8 cellular contexts compared by ENCODE assay signal in the genomic region with DNA sequence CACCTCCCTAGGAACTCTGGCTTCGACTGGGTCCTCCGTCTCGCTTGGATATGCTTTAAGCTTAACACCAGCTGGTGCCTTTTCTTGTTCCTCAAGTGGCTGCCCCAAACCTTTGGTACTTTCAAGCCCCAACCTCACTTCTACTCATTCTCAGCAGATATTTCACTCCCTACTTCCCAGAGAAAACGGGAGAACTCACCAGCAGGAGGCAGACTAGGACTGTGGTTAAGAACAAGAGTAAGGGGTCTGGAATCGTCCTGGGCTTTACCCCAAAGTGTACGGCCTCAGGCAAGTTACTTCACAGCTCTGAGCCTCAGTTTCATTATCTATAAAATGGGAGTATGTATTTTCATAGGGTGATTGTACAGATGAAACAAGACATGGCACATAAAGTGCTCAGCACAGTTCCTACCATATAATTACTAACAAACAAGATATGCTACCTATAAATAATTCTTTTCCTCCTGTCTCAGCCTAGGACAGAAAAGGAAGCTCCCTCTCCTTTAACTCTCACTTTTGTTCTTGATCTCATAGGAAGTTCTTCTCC. TPM values are rescaled to one million over a fixed set of nuclear protein-coding genes. Genes with fewer than 3 reads are reported as not detected.
DNase-seq lines count a peak whose midpoint lies in the region; ATAC-seq and TF ChIP-seq lines count a peak whose summit lies in the region.

No MANE protein-coding gene starts in this region.

- POLR2A ChIA-PET in WTC11 (lab: Charles Lee): interaction anchor here (0.6 kb wide), 1 partner anchor 79 kb away, joined by 4 read pairs; no protein-coding TSS in a partner anchor

- H3K36me3 ChIP-seq in iPS DF 6.9 (ENCODE audit: control insufficient read depth, insufficient read depth, low read length) (no peaks in the 10 kb centered on the region), esophagus squamous epithelium (no peaks in the 10 kb centered on the region)

- H3K9me3 Mint-ChIP-seq in WTC11: peaks cover 16% of the 10 kb centered on the region

- peak; percentile 66 for ATAC-seq in WTC11
- no peak for ATAC-seq in HG03025 (IDR thresholded peaks at IDR 0.05; ENCODE audit: low FRiP score, unreplicated experiment)
- no peak for ATAC-seq in HG02623 (IDR thresholded peaks at IDR 0.05; ENCODE audit: unreplicated experiment)

- no CpG with 5 or more reads among the region's 6 CpGs for WGBS in iPS DF 6.9 (ENCODE audit: insufficient coverage, insufficient read length)
- WGBS in esophagus squamous epithelium, 2 donors: 39 to 42% methylated on average over 6 of the region's 6 CpGs

- TF ChIP-seq CTCF in C4-2B (conservative IDR thresholded peaks at IDR 0.05) (peak; percentile 77), WTC11 (IDR thresholded peaks at IDR 0.05) (peak; percentile 52), esophagus squamous epithelium (IDR thresholded peaks at IDR 0.05) (peak in 3 of 6 experiments; percentile 28 to 47 (median 33)), coronary artery (IDR thresholded peaks at IDR 0.05) (no peak)

- H3K9me3 ChIP-seq in iPS DF 6.9 (ENCODE audit: control insufficient read depth, insufficient read depth, low read length) (no peaks in the 10 kb centered on the region), esophagus squamous epithelium (peaks cover 0 to 9% (median 0%) of the 10 kb centered on the region in 3 donors)

- no peak overlapping the region for H3K4me3 Mint-ChIP-seq in WTC11

- intact Hi-C loops in esophagus squamous epithelium (cut with DNase I): no loop called here

- peaks cover 13% of the 10 kb centered on the region for H3K36me3 Mint-ChIP-seq in WTC11

- peaks cover 12% of the 10 kb centered on the region; the same call in 1 of the 2 replicates for H3K27me3 Mint-ChIP-seq in WTC11 (ENCODE audit: low read depth)

- H3K4me1 ChIP-seq in iPS DF 6.9 (ENCODE audit: control insufficient read depth, insufficient read depth, low read length) (no peaks in the 10 kb centered on the region; the same call in 1 of the 2 replicates), esophagus squamous epithelium (no peaks in the 10 kb centered on the region)

- TF ChIP-seq POLR2A in esophagus squamous epithelium (IDR thresholded peaks at IDR 0.05): no peak

- H3K27ac ChIP-seq in C4-2B (no peak overlapping the region), iPS DF 6.9 (ENCODE audit: low read length) (no peak overlapping the region), esophagus squamous epithelium (no peak overlapping the region), coronary artery (no peak overlapping the region)

- H3K27ac Mint-ChIP-seq in WTC11: no peak overlapping the region

- H3K27me3 ChIP-seq in iPS DF 6.9 (ENCODE audit: control insufficient read depth, insufficient read depth, low read length) (no peaks in the 10 kb centered on the region), esophagus squamous epithelium (peaks cover 0 to 23% (median 0%) of the 10 kb centered on the region in 4 donors)

- CTCF ChIA-PET in WTC11 (lab: Charles Lee): interaction anchor here (0.6 to 2.9 kb wide), 22 partner anchors 9 to 778 kb away, joined by 3 to 41 read pairs (median 4); a partner anchor contains a TSS

- no peak overlapping the region for H3K4me3 ChIP-seq in iPS DF 6.9 (ENCODE audit: low read length)
- H3K4me3 ChIP-seq in esophagus squamous epithelium: no peak overlapping the region
- H3K4me3 ChIP-seq in coronary artery: no peak overlapping the region

- DNase-seq in HT-29 (ENCODE audit: low spot score) (peak; percentile 15), WTC11 (ENCODE audit: low spot score) (peak; percentile 80), iPS DF 6.9 (ENCODE audit: low read depth, low spot score) (peak; percentile 61), esophagus squamous epithelium (lab: John Stamatoyannopoulos, UW) (no peak), coronary artery (ENCODE audit: low spot score) (no peak)

- H3K4me1 Mint-ChIP-seq in WTC11: no peaks in the 10 kb centered on the region

TF ChIP-seq in WTC11, 78 proteins besides CTCF, POLR2A, EP300 and RAD21:
- TF ChIP-seq GTF2I (CRISPR knock-in tag; conservative IDR thresholded peaks at IDR 0.05): peak; percentile 95
- no peak for TF ChIP-seq TCF7 (CRISPR knock-in tag; IDR thresholded peaks at IDR 0.05; ENCODE audit: low read depth)

RNA-seq across cellular contexts. Expression of a gene that starts 37.8 kb away (rescaled TPM):
- not detected in 2 replicates for total RNA-seq in HT-29 (2014; rRNA removed; shearing (Covaris generic))
- total RNA-seq in WTC11 (2021) (2.3 to 3.2 TPM (median 2.8 TPM) in 3 replicates), esophagus squamous epithelium (1 to 10 TPM in 3 of 4 donors, under 1 TPM in 1; 0.34 to 9.2 (median 3.8) TPM)

Comparison
In these comparisons a context has a peak if more than half of its experiments do, and no peak if none do; other contexts are left out.
1. DNase-seq: peak in HT-29 (single experiment), WTC11 (single experiment) and iPS DF 6.9 (single experiment); none in esophagus squamous epithelium (single experiment) and coronary artery (single experiment).